ENCODE assay signal across 26 cellular contexts in the genomic region with DNA sequence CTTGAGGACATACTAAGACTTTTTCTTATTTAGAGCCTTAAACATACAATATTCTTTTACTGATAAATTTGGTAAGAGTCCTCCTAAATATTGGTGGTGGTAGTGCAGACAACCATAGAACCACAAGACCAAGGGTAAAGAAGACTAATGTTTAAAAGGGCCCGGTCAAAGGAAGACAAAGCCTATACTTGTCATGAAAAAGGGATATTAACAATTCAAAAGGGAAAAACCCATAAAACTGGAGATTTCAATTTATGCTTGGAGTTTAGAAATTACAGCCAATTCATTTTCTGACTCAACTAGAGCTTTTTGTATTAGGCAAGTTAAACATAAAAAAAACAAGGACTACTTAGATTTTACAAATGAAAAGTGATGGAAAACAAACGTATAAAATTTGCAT.
"Had no signal": no experiment of that assay in that cellular context is flagged by ENCODE, and none has a peak within 500 bp of the region (broad histone marks: within the 10 kb centered on the region; RNA-seq: fewer than 3 reads in every experiment).

No MANE protein-coding gene starts in this region.

- H3K27me3 Mint-ChIP-seq: naive thymus-derived CD4-positive, alpha-beta T cell; progenitor cell of endocrine pancreas; stimulated activated memory B cell treated with anti-CD40 and anti-IgM and Interleukin-4, amounts not matched to agents 10 μg/mL and 1 μg/mL and 100 μg/mL, for 72 hours; stimulated activated naive CD8-positive, alpha-beta T cell treated with anti-CD3 and anti-CD28 coated beads, Interleukin-15, Interleukin-2, amounts not matched to agents 100 ng/mL and 50 ng/mL, for 24 hours had no signal

- FAIRE-seq: urothelium cell line had no signal

- ATAC-seq: naive thymus-derived CD4-positive, alpha-beta T cell; natural killer cell; psoas muscle; right cardiac atrium; right lobe of liver; stimulated activated memory B cell treated with anti-CD40 and anti-IgM and Interleukin-4, amounts not matched to agents 10 μg/mL and 1 μg/mL and 100 μg/mL, for 72 hours had no signal

- H3K4me1 Mint-ChIP-seq: nephron, neural progenitor cell had no signal

- H3K4me3 Mint-ChIP-seq: naive thymus-derived CD4-positive, alpha-beta T cell; natural killer cell; nephron; neural progenitor cell; stimulated activated memory B cell treated with anti-CD40 and anti-IgM and Interleukin-4, amounts not matched to agents 10 μg/mL and 1 μg/mL and 100 μg/mL, for 72 hours; stimulated activated naive CD8-positive, alpha-beta T cell treated with anti-CD3 and anti-CD28 coated beads, Interleukin-15, Interleukin-2, amounts not matched to agents 100 ng/mL and 50 ng/mL, for 24 hours had no signal

- DNase-seq: naive thymus-derived CD4-positive, alpha-beta T cell; natural killer cell; occipital lobe; ovary; posterior cingulate gyrus; psoas muscle; right cardiac atrium; right lobe of liver; sigmoid colon; spleen; stimulated activated CD4-positive, alpha-beta T cell treated with anti-CD3 and anti-CD28 coated beads, Interleukin-12 subunit alpha, Interleukin-12 subunit beta, amount 100 ng/mL, for 4 hours; stimulated activated CD4-positive, alpha-beta T cell treated with anti-CD3 and anti-CD28 coated beads, Interleukin-1b, Interleukin-23, amount 100 ng/mL, for 48 hours; stimulated activated CD4-positive, alpha-beta T cell treated with anti-CD3 and anti-CD28 coated beads, Interleukin-4, amount 100 ng/mL, for 1 hour; stimulated activated CD4-positive, alpha-beta T cell treated with anti-CD3 and anti-CD28 coated beads, Interleukin-4, amount 100 ng/mL, for 4 hours; stimulated activated CD8-positive, alpha-beta memory T cell treated with anti-CD3 and anti-CD28 coated beads, Interleukin-4, amount 100 ng/mL, for 48 hours; stimulated activated naive CD4-positive, alpha-beta T cell treated with Interleukin-2 at 50 U/mL for 16 hours; stomach; thyroid gland; trophoblast cell; upper lobe of left lung had no signal

- H3K27ac Mint-ChIP-seq: natural killer cell; nephron; neural progenitor cell; progenitor cell of endocrine pancreas; stimulated activated memory B cell treated with anti-CD40 and anti-IgM and Interleukin-4, amounts not matched to agents 10 μg/mL and 1 μg/mL and 100 μg/mL, for 72 hours; stimulated activated naive CD8-positive, alpha-beta T cell treated with anti-CD3 and anti-CD28 coated beads, Interleukin-15, Interleukin-2, amounts not matched to agents 100 ng/mL and 50 ng/mL, for 24 hours had no signal

- H3K36me3 Mint-ChIP-seq: natural killer cell had no signal

- H3K9me3 Mint-ChIP-seq: naive thymus-derived CD4-positive, alpha-beta T cell; natural killer cell; nephron; neural progenitor cell; stimulated activated memory B cell treated with anti-CD40 and anti-IgM and Interleukin-4, amounts not matched to agents 10 μg/mL and 1 μg/mL and 100 μg/mL, for 72 hours; stimulated activated naive CD8-positive, alpha-beta T cell treated with anti-CD3 and anti-CD28 coated beads, Interleukin-15, Interleukin-2, amounts not matched to agents 100 ng/mL and 50 ng/mL, for 24 hours had no signal
